18 cellular contexts compared by ENCODE assay signal in the genomic region with DNA sequence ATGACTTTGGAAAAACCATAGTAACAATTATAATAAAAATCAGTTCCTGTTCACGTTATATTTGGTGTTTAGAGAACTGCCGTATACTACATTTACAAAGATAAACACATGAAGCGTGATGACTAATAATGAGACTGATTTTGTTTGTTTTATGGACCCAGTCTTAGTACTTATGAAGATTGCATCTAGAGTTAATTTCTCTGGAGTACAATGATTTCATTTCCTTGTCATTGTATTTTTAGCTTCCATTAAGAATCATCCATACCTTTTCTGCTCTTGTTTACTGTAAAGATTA. TPM values are rescaled to one million over a fixed set of nuclear protein-coding genes. Genes with fewer than 3 reads are reported as not detected.
DNase-seq lines count a peak whose midpoint lies in the region; ATAC-seq, FAIRE-seq and TF ChIP-seq lines count a peak whose summit lies in the region.
"Had no signal": no experiment of that assay in that cellular context is flagged by ENCODE, and none has a peak within 500 bp of the region (broad histone marks: within the 10 kb centered on the region; RNA-seq: fewer than 3 reads in every experiment).

No MANE protein-coding gene starts in this region.

- TF ChIP-seq RAD21 in A549 (conservative IDR thresholded peaks at IDR 0.05 in 1 of 2, IDR thresholded peaks at IDR 0.05 in 1 of 2) = no peak
- no peak for TF ChIP-seq RAD21 in K562 (CRISPR knock-in tag; conservative IDR thresholded peaks at IDR 0.05 in 1 of 2, IDR thresholded peaks at IDR 0.05 in 1 of 2)

- in situ Hi-C loops in K562 (cut with MboI) = no loop called here

- H3K9me1 ChIP-seq in K562 (ENCODE audit: control insufficient read depth, insufficient read depth, low read length) = no peaks in the 10 kb centered on the region

- DNase-seq in A549 (ENCODE audit: low read depth in 1 of 2, low spot score in 1 of 2) (no peak), HEK293T (ENCODE audit: extremely low spot score) (no peak), K562 (ENCODE audit: extremely low read depth in 1 of 4, low spot score in 3 of 4) (no peak), activated gamma-delta T cell (lab: John Stamatoyannopoulos, UW) (no peak), Karpas-422 (no peak), posterior cingulate gyrus (no peak)
- DNase-seq: CD4-positive, alpha-beta memory T cell; DMS79 treated with DMSO at 0.1 percent for 48 hours; MG63; NCI-H1092; NCI-H146; NCI-H2081 treated with DMSO at 0.1 percent for 48 hours; PC-9 had no signal

- peak overlapping the region; percentile 49 for H3K27ac ChIP-seq in 22Rv1
- no peak overlapping the region for H3K27ac ChIP-seq in A549
- peak overlapping the region; percentile 85; the same call in 2 of the 3 replicates for H3K27ac ChIP-seq in K562 (ENCODE audit: extremely low read depth, low read depth, low read length)
- no peak overlapping the region for H3K27ac ChIP-seq in Karpas-422 (ENCODE audit: low read length)
- H3K27ac ChIP-seq: KMS-11, PC-9 had no signal

- H3K27me3 ChIP-seq in K562 (ENCODE audit: control insufficient read depth in 2 of 2, insufficient read depth in 2 of 2, low read length in 2 of 2) (no peaks in the 10 kb centered on the region), Karpas-422 (ENCODE audit: low read length) (no peaks in the 10 kb centered on the region)

- 22% methylated on average over 3 of the region's 3 CpGs for WGBS in A549 (ENCODE audit: missing lambda C conversion rate)
- 7% methylated on average over 3 of the region's 3 CpGs for WGBS in K562 (ENCODE audit: insufficient coverage, low coverage, missing lambda C conversion rate)

- no peak for TF ChIP-seq POLR2A in A549 (IDR thresholded peaks at IDR 0.05; ENCODE audit: low read length)
- no peak for TF ChIP-seq POLR2A in K562 (conservative IDR thresholded peaks at IDR 0.05)

- H3K4me1 ChIP-seq in A549 (peaks cover 59% of the 10 kb centered on the region), K562 (replicated peaks in 1 of 2; ENCODE audit: control insufficient read depth in 2 of 2, insufficient read depth in 2 of 2, low read length in 2 of 2) (peaks cover 22 to 24% of the 10 kb centered on the region in 2 experiments), Karpas-422 (ENCODE audit: low read length) (peaks cover 10% of the 10 kb centered on the region)

- TF ChIP-seq EP300 in A549 (IDR thresholded peaks at IDR 0.05) = no peak
- TF ChIP-seq EP300 in K562 (IDR thresholded peaks at IDR 0.05; ENCODE audit: low read length) = no peak

- intact Hi-C loops in K562 (cut with micrococcal nuclease) (loop anchor here (2.0 to 5.0 kb wide), 2 partner anchors 26 to 225 kb away; a partner anchor contains a TSS), posterior cingulate gyrus (cut with DNase I) (no loop called here)

- H3K9me3 ChIP-seq in A549 = no peaks in the 10 kb centered on the region
- H3K9me3 ChIP-seq in K562 (replicated peaks; ENCODE audit: control insufficient read depth, insufficient read depth, low read depth, low read length) = no peaks in the 10 kb centered on the region
- H3K9me3 ChIP-seq in Karpas-422 (ENCODE audit: low read length) = no peaks in the 10 kb centered on the region
- H3K9me3 ChIP-seq: MG63 had no signal

- H3K36me3 ChIP-seq in K562 (ENCODE audit: control insufficient read depth, insufficient read depth, low read length) (no peaks in the 10 kb centered on the region), Karpas-422 (ENCODE audit: insufficient read depth, low read length) (no peaks in the 10 kb centered on the region)
- H3K36me3 ChIP-seq: MG63 had no signal

- peaks cover 79% of the 10 kb centered on the region for H3K79me2 ChIP-seq in K562 (ENCODE audit: control insufficient read depth, insufficient read depth, low read length)
- no peaks in the 10 kb centered on the region for H3K79me2 ChIP-seq in Karpas-422 (ENCODE audit: low read length)

- POLR2A ChIA-PET in A549 (lab: Yijun Ruan, JAX) (no interaction called here), HEK293T (lab: Yijun Ruan, JAX) (interaction anchor here (1.4 to 2.7 kb wide), 3 partner anchors 19 to 30 kb away, joined by 3 to 10 read pairs (median 5); no protein-coding TSS in a partner anchor), K562 (lab: Yijun Ruan, JAX) (interaction anchor here (0.6 to 1.9 kb wide), 5 partner anchors 12 to 64 kb away, joined by 3 to 10 read pairs (median 5); no protein-coding TSS in a partner anchor)

- no TSS peak for BruUV-seq in K562 (replicated peaks; lab: Mats Ljungman, UMichigan)

- peak overlapping the region in 1 of 2 experiments; percentile 90; a peak in 2 of 4 replicates for H3K9ac ChIP-seq in K562 (ENCODE audit: insufficient read depth in 1 of 2, low read depth in 2 of 2, low read length in 2 of 2)
- no peak overlapping the region for H3K9ac ChIP-seq in Karpas-422 (ENCODE audit: low read length)
- H3K9ac ChIP-seq: KMS-11 had no signal

- H4K20me1 ChIP-seq in K562 (replicated peaks; ENCODE audit: control insufficient read depth, insufficient read depth, low read length) (no peaks in the 10 kb centered on the region), Karpas-422 (ENCODE audit: insufficient read depth, low read depth, low read length) (no peaks in the 10 kb centered on the region)

- ATAC-seq in A549 (no peak), K562 (no peak)
- ATAC-seq: HCT116, SK-N-SH treated with all-trans-retinoic acid at 6 μM for 48 hours had no signal

- FAIRE-seq in A549 (lab: Jason Lieb, UNC) (peak; percentile 88), K562 (lab: Jason Lieb, UNC) (no peak)

- no peak for TF ChIP-seq CTCF in 22Rv1 (IDR thresholded peaks at IDR 0.05)
- TF ChIP-seq CTCF in A549 (IDR thresholded peaks at IDR 0.05) = no peak
- no peak for TF ChIP-seq CTCF in K562 (IDR thresholded peaks at IDR 0.05 in 2 of 3, conservative IDR thresholded peaks at IDR 0.05 in 1 of 3; ENCODE audit: insufficient read depth in 2 of 3, low read depth in 1 of 3, low read length in 3 of 3)

- H2AFZ ChIP-seq in K562 (ENCODE audit: low read depth, low read length) (peak overlapping the region; percentile 60; the same call in 1 of the 2 replicates), Karpas-422 (ENCODE audit: low read length) (no peak overlapping the region)
- H2AFZ ChIP-seq: PC-9 had no signal

- no peaks in the 10 kb centered on the region for H3K9me2 ChIP-seq in Karpas-422 (replicated peaks; ENCODE audit: insufficient read depth, low read length)

- CTCF ChIA-PET in A549 (lab: Yijun Ruan, JAX) (interaction anchor here (1.3 to 4.8 kb wide), 6 partner anchors 10 to 60 kb away, joined by 3 to 23 read pairs (median 4); no protein-coding TSS in a partner anchor), HEK293T (lab: Yijun Ruan, JAX) (interaction anchor here (1.2 kb wide), 1 partner anchor 25 kb away, joined by 6 read pairs; no protein-coding TSS in a partner anchor), K562 (lab: Yijun Ruan, JAX; ENCODE audit: low intra/inter-chr PET ratio) (no interaction called here)

- peak overlapping the region; percentile 41 for H3K4me2 ChIP-seq in A549
- peak overlapping the region; percentile 84 for H3K4me2 ChIP-seq in K562 (ENCODE audit: insufficient read depth, low read length)
- H3K4me2 ChIP-seq in Karpas-422 (ENCODE audit: low read depth, low read length, poor library complexity, severe bottlenecking) = no peak overlapping the region
- H3K4me2 ChIP-seq: KMS-11, PC-9 had no signal

- H3K4me3 ChIP-seq in A549 = no peak overlapping the region
- H3K4me3 ChIP-seq in K562 = peak overlapping the region; percentile 66
- no peak overlapping the region for H3K4me3 ChIP-seq in Karpas-422 (ENCODE audit: low read length)
- H3K4me3 ChIP-seq: MG63, PC-9 had no signal

TF ChIP-seq in A549, 52 proteins besides CTCF, POLR2A, EP300 and RAD21:
- TF ChIP-seq GATA3 (IDR thresholded peaks at IDR 0.05; ENCODE audit: borderline replicate concordance) (no peak), FOSL2 (IDR thresholded peaks at IDR 0.05) (no peak), FOSL2 (CRISPR knock-in tag; IDR thresholded peaks at IDR 0.05) (0 out of 2 replicates have a peak, but pooled peaks have one; percentile 12)
TF ChIP-seq in A549: peak in this region for 1.

TF ChIP-seq in HEK293T, 16 proteins besides CTCF, POLR2A, EP300 and RAD21 (continues in another document):
- TF ChIP-seq BHLHE40 (IDR thresholded peaks at IDR 0.05; ENCODE audit: borderline replicate concordance) (no peak), L3MBTL2 (conservative IDR thresholded peaks at IDR 0.05) (no peak), FOXA1 (IDR thresholded peaks at IDR 0.05) (no peak)

TF ChIP-seq in K562, 482 proteins besides CTCF, POLR2A, EP300 and RAD21 (continues in another document):
- TF ChIP-seq BRD9 (IDR thresholded peaks at IDR 0.05; ENCODE audit: low read depth, partially characterized antibody) = no peak
- TF ChIP-seq DACH1 (IDR thresholded peaks at IDR 0.05; ENCODE audit: partially characterized antibody) = peak; percentile 39
- no peak for TF ChIP-seq CBX8 (IDR thresholded peaks at IDR 0.05; ENCODE audit: borderline replicate concordance, extremely low read depth, low read depth, low read length, poor library complexity, severe bottlenecking)
- no peak for TF ChIP-seq MAFF (IDR thresholded peaks at IDR 0.05; ENCODE audit: low read length)

RNA-seq across cellular contexts. Expression of a gene that starts 2.9 kb away (rescaled TPM):
- polyA plus RNA-seq in A549 (2011; rRNA removed) (1.5 and 2.0 TPM in 2 replicates), A549 (2017; fragmentation: RNase III; extraction: RNeasy Plus Mini Kit Qiagen cat#74134 plus additional on column Dnase treatment) (1.7 to 2.0 TPM (median 1.8 TPM) in 3 replicates), K562 (2011; rRNA removed) (2.6 and 3.1 TPM in 2 replicates), K562 (2014; fragmentation: Illumina TruSeq; extraction: Trizol) (4.6 and 4.8 TPM in 2 replicates), K562 (2014; fragmentation: Nextera tagmentation; extraction: Ambion mirVana) (under 1 TPM; 0.63 to 0.68 TPM), K562 (2014; rRNA removed) (3.7 and 4.7 TPM in 2 replicates)
- 0.34 and 0.44 TPM in 2 replicates for polyA plus RNA-seq in A549 (2012; cell fraction: cytosol; rRNA removed)
- polyA plus RNA-seq in A549 (2012; cell fraction: nucleus; rRNA removed) = 2.1 and 2.6 TPM in 2 replicates
- 3.6 and 3.7 TPM in 2 replicates for polyA minus RNA-seq in A549 (2011; rRNA and poly(A)+ RNA removed)
- 20.1 and 23.9 TPM in 2 replicates for total RNA-seq in K562 (2011; cell fraction: chromatin; rRNA removed; ENCODE audit: low replicate concordance)
- 9.9 and 13.2 TPM in 2 replicates for total RNA-seq in K562 (2011; cell fraction: nucleolus; rRNA removed)
- total RNA-seq in K562 (2011; cell fraction: nucleoplasm; rRNA removed) = 17.7 and 34.0 TPM in 2 replicates
- total RNA-seq in K562 (2014; rRNA removed) (2.7 and 3.0 TPM in 2 replicates), K562 (2014; rRNA removed; fragmentation: Illumina TruSeq; extraction: Trizol) (3.2 TPM in 2 replicates), K562 (2015; rRNA removed; fragmentation: Illumina TruSeq; extraction: Trizol) (3.2 and 3.4 TPM in 2 replicates), K562 (2021) (4.6 and 5.7 TPM in 2 replicates)
- polyA plus RNA-seq in K562 (2011; cell fraction: cytosol; rRNA removed) = 1.3 and 1.9 TPM in 2 replicates
- polyA plus RNA-seq in K562 (2011; cell fraction: nucleus; rRNA removed) = 9.8 and 13.1 TPM in 2 replicates
- 2.8 and 4.2 TPM in 2 replicates for polyA plus RNA-seq in K562 (2012)
- polyA minus RNA-seq in K562 (2011; rRNA and poly(A)+ RNA removed) = 3.5 and 4.8 TPM in 2 replicates
- 2.2 and 3.1 TPM in 2 replicates for polyA minus RNA-seq in K562 (2011; cell fraction: cytosol; rRNA and poly(A)+ RNA removed)
- 6.5 and 9.7 TPM in 2 replicates for polyA minus RNA-seq in K562 (2011; cell fraction: nucleus; rRNA and poly(A)+ RNA removed)
- not detected in 2 replicates for total RNA-seq in Karpas-422 (2014; rRNA removed; shearing (Covaris generic); ENCODE audit: low replicate concordance)
- total RNA-seq: CD4-positive, alpha-beta memory T cell had no signal
- polyA plus RNA-seq: BJ had no signal

Comparison
In these comparisons a context has a peak if more than half of its experiments do, and no peak if none do; other contexts are left out.
1. H3K27ac ChIP-seq: peak in 22Rv1 (single experiment) and K562 (single experiment); none in A549 (0 of 2) and Karpas-422 (single experiment).